In genomic region chr15:82829234-82829633, GRCh38 we compare ENCODE assay signal across 21 cellular contexts. TPM values are rescaled to one million over a fixed set of nuclear protein-coding genes. Genes with fewer than 3 reads are reported as not detected.
"Had no signal": no experiment of that assay in that cellular context is flagged by ENCODE, and none has a peak within 500 bp of the region (broad histone marks: within the 10 kb centered on the region; RNA-seq: fewer than 3 reads in every experiment).

No MANE protein-coding gene starts in this region.

- H3K27ac ChIP-seq: left ventricle myocardium inferior, pancreas, thoracic aorta, upper lobe of left lung had no signal

- DNase-seq: activated B cell treated with CpG ODN at 0.5 μM for 24 hours; activated CD4-positive, alpha-beta memory T cell treated with anti-CD3 and anti-CD28 coated beads for 36 hours; activated CD4-positive, alpha-beta T cell treated with anti-CD3 and anti-CD28 coated beads for 36 hours; activated naive CD4-positive, alpha-beta T cell treated with anti-CD3 and anti-CD28 coated beads for 36 hours; activated T-cell treated with anti-CD3 and anti-CD28 coated beads, Interleukin-2, amount 50 U/mL, for 48 hours; anterior cingulate cortex; body of pancreas; effector CD4-positive, alpha-beta T cell; erythroblast; foreskin fibroblast; left ventricle myocardium inferior; pancreas; right cardiac atrium; upper lobe of left lung had no signal

- H3K27me3 ChIP-seq: body of pancreas, pancreas, upper lobe of left lung had no signal

- H3K4me3 ChIP-seq: body of pancreas, left ventricle myocardium inferior, pancreas, thoracic aorta, upper lobe of left lung had no signal

- H3K4me3 Mint-ChIP-seq: activated B cell treated with CpG ODN at 0.5 μM for 24 hours; activated CD4-positive, alpha-beta memory T cell treated with anti-CD3 and anti-CD28 coated beads for 36 hours; activated CD4-positive, alpha-beta T cell treated with anti-CD3 and anti-CD28 coated beads for 36 hours; activated naive CD4-positive, alpha-beta T cell treated with anti-CD3 and anti-CD28 coated beads for 36 hours; dendritic cell treated with granulocyte-macrophage colony-stimulating factor and Interleukin-4, amounts not matched to agents 40 ng/mL and 50 ng/mL, for 4 days; nephron; T-helper 1 cell treated with Interleukin-12 subunit alpha and Interleukin-12 subunit beta and Interleukin-4 antibody, amounts not matched to agents 30 μg/mL and 1 μg/mL, for 36 hours had no signal

- H3K9me3 ChIP-seq: body of pancreas, left ventricle myocardium inferior, pancreas, thoracic aorta, upper lobe of left lung had no signal

- H3K9me3 Mint-ChIP-seq: activated B cell treated with CpG ODN at 0.5 μM for 24 hours; activated CD4-positive, alpha-beta memory T cell treated with anti-CD3 and anti-CD28 coated beads for 36 hours; activated naive CD4-positive, alpha-beta T cell treated with anti-CD3 and anti-CD28 coated beads for 36 hours; dendritic cell treated with granulocyte-macrophage colony-stimulating factor and Interleukin-4, amounts not matched to agents 40 ng/mL and 50 ng/mL, for 4 days; nephron; T-helper 1 cell treated with Interleukin-12 subunit alpha and Interleukin-12 subunit beta and Interleukin-4 antibody, amounts not matched to agents 30 μg/mL and 1 μg/mL, for 36 hours had no signal

- H3K27me3 Mint-ChIP-seq: activated B cell treated with CpG ODN at 0.5 μM for 24 hours; activated CD4-positive, alpha-beta memory T cell treated with anti-CD3 and anti-CD28 coated beads for 36 hours; activated CD4-positive, alpha-beta T cell treated with anti-CD3 and anti-CD28 coated beads for 36 hours; dendritic cell treated with granulocyte-macrophage colony-stimulating factor and Interleukin-4, amounts not matched to agents 40 ng/mL and 50 ng/mL, for 4 days had no signal

- ATAC-seq: activated CD4-positive, alpha-beta T cell treated with anti-CD3 and anti-CD28 coated beads for 36 hours; body of pancreas; right cardiac atrium had no signal

- H3K27ac Mint-ChIP-seq: activated B cell treated with CpG ODN at 0.5 μM for 24 hours; activated CD4-positive, alpha-beta memory T cell treated with anti-CD3 and anti-CD28 coated beads for 36 hours; activated CD4-positive, alpha-beta T cell treated with anti-CD3 and anti-CD28 coated beads for 36 hours; activated naive CD4-positive, alpha-beta T cell treated with anti-CD3 and anti-CD28 coated beads for 36 hours; dendritic cell treated with granulocyte-macrophage colony-stimulating factor and Interleukin-4, amounts not matched to agents 40 ng/mL and 50 ng/mL, for 4 days; nephron; T-helper 1 cell treated with Interleukin-12 subunit alpha and Interleukin-12 subunit beta and Interleukin-4 antibody, amounts not matched to agents 30 μg/mL and 1 μg/mL, for 36 hours had no signal

- H3K4me1 Mint-ChIP-seq: nephron had no signal

RNA-seq across cellular contexts. Expression of gene FSD2, which starts 23.4 kb away (rescaled TPM):
- total RNA-seq: activated B cell treated with CpG ODN at 0.5 μM for 24 hours; activated CD4-positive, alpha-beta memory T cell treated with anti-CD3 and anti-CD28 coated beads for 36 hours; activated CD4-positive, alpha-beta T cell treated with anti-CD3 and anti-CD28 coated beads for 36 hours; activated naive CD4-positive, alpha-beta T cell treated with anti-CD3 and anti-CD28 coated beads for 36 hours; fibroblast of lung; lung microvascular endothelial cell; pulmonary artery endothelial cell; thoracic aorta had no signal
- polyA plus RNA-seq: fibroblast of lung had no signal
